ENCODE assay signal across 14 cellular contexts in the genomic region with DNA sequence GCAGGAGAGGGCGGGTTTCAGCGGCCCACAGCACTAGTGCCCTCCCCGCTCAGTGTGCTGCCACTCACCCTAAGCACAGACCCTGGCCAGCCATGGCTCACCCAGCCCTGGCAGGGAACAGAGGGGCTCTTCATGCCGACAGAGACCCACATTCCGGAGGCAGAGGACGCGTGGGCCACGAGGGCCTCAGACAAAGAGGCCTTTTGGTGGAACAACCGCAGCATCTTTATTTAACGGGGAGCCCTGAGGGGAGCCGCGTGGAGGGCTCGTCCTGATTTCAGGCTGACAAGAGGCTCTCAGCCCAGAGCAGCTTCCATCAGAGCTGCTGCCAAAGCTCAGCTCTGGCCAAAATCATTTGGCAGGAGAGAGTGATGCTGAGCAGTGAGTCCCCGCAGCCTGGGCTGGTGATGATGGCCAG.
A peak's percentile ranks its signal among the peaks of the same experiment; 100 is the strongest.
DNase-seq lines count a peak whose midpoint lies in the region; ATAC-seq and TF ChIP-seq lines count a peak whose summit lies in the region.
"Had no signal": no experiment of that assay in that cellular context is flagged by ENCODE, and none has a peak within 500 bp of the region (broad histone marks: within the 10 kb centered on the region; RNA-seq: fewer than 3 reads in every experiment).

No MANE protein-coding gene starts in this region.

- H3K27me3 ChIP-seq in AG04450 (ENCODE audit: control insufficient read depth, insufficient read depth, low read length) = no peaks in the 10 kb centered on the region
- no peaks in the 10 kb centered on the region for H3K27me3 ChIP-seq in heart right ventricle

- no peak overlapping the region for H3K27ac Mint-ChIP-seq in stimulated activated memory B cell treated with anti-CD40 and anti-IgM and Interleukin-4, amounts not matched to agents 10 μg/mL and 1 μg/mL and 100 μg/mL, for 72 hours
- H3K27ac Mint-ChIP-seq in activated T-helper 17 cell treated with anti-CD3 and anti-CD28 coated beads, Interleukin-2, amount 50 U/mL, for 72 hours = no peak overlapping the region
- H3K27ac Mint-ChIP-seq: activated B cell treated with CpG ODN at 0.5 μM for 24 hours; activated T-helper 2 cell treated with anti-CD3 and anti-CD28 coated beads, Interferon-gamma antibody, Interleukin-2, Interleukin-4, amounts not matched to agents 10 μg/mL and 5 μg/mL and 100 μg/mL, durations not matched to agents 14 hours and 24 hours and 36 hours had no signal

- H3K36me3 ChIP-seq in heart right ventricle = peaks cover 0 to 20% (median 7%) of the 10 kb centered on the region in 9 donors

- no peaks in the 10 kb centered on the region for H3K9me3 ChIP-seq in AG04450 (ENCODE audit: control insufficient read depth, insufficient read depth, low read length)
- H3K9me3 ChIP-seq in heart right ventricle = no peaks in the 10 kb centered on the region

- H3K4me3 ChIP-seq in AG04450 (ENCODE audit: low read depth, low read length) (no peak overlapping the region), heart right ventricle (no peak overlapping the region)

- peaks cover 0 to 27% (median 13%) of the 10 kb centered on the region in 9 donors for H3K4me1 ChIP-seq in heart right ventricle

- POLR2A ChIA-PET in AG04450 (lab: Yijun Ruan, JAX) = no interaction called here

- intact Hi-C loops in heart right ventricle (cut with DNase I) = loop anchor here in 1 of 10 donors (5.0 kb wide), 1 partner anchor 55 kb away; no protein-coding TSS in a partner anchor

- peaks cover 10% of the 10 kb centered on the region for H3K27me3 Mint-ChIP-seq in stimulated activated memory B cell treated with anti-CD40 and anti-IgM and Interleukin-4, amounts not matched to agents 10 μg/mL and 1 μg/mL and 100 μg/mL, for 72 hours
- no peaks in the 10 kb centered on the region for H3K27me3 Mint-ChIP-seq in activated T-helper 17 cell treated with anti-CD3 and anti-CD28 coated beads, Interleukin-2, amount 50 U/mL, for 72 hours

- peak; percentile 83 to 94 (median 88) for ATAC-seq in heart right ventricle
- no peak for ATAC-seq in stimulated activated memory B cell treated with anti-CD40 and anti-IgM and Interleukin-4, amounts not matched to agents 10 μg/mL and 1 μg/mL and 100 μg/mL, for 72 hours
- ATAC-seq in activated T-helper 17 cell treated with anti-CD3 and anti-CD28 coated beads, Interleukin-2, amount 50 U/mL, for 72 hours (replicated peaks) = no peak

- no peaks in the 10 kb centered on the region for H3K9me3 Mint-ChIP-seq in stimulated activated memory B cell treated with anti-CD40 and anti-IgM and Interleukin-4, amounts not matched to agents 10 μg/mL and 1 μg/mL and 100 μg/mL, for 72 hours
- H3K9me3 Mint-ChIP-seq in activated T-helper 17 cell treated with anti-CD3 and anti-CD28 coated beads, Interleukin-2, amount 50 U/mL, for 72 hours = no peaks in the 10 kb centered on the region
- H3K9me3 Mint-ChIP-seq: activated B cell treated with CpG ODN at 0.5 μM for 24 hours; activated T-helper 2 cell treated with anti-CD3 and anti-CD28 coated beads, Interferon-gamma antibody, Interleukin-2, Interleukin-4, amounts not matched to agents 10 μg/mL and 5 μg/mL and 100 μg/mL, durations not matched to agents 14 hours and 24 hours and 36 hours had no signal

- TF ChIP-seq CTCF in AG04450 (IDR thresholded peaks at IDR 0.05; ENCODE audit: low read depth, low read length) (no peak), heart right ventricle (IDR thresholded peaks at IDR 0.05) (no peak)

- no peaks in the 10 kb centered on the region for H3K36me3 Mint-ChIP-seq in stimulated activated memory B cell treated with anti-CD40 and anti-IgM and Interleukin-4, amounts not matched to agents 10 μg/mL and 1 μg/mL and 100 μg/mL, for 72 hours
- H3K36me3 Mint-ChIP-seq in activated T-helper 17 cell treated with anti-CD3 and anti-CD28 coated beads, Interleukin-2, amount 50 U/mL, for 72 hours (ENCODE audit: low read depth) = no peaks in the 10 kb centered on the region

- no peak overlapping the region for H3K4me3 Mint-ChIP-seq in stimulated activated memory B cell treated with anti-CD40 and anti-IgM and Interleukin-4, amounts not matched to agents 10 μg/mL and 1 μg/mL and 100 μg/mL, for 72 hours
- H3K4me3 Mint-ChIP-seq in activated T-helper 17 cell treated with anti-CD3 and anti-CD28 coated beads, Interleukin-2, amount 50 U/mL, for 72 hours = no peak overlapping the region
- H3K4me3 Mint-ChIP-seq: activated B cell treated with CpG ODN at 0.5 μM for 24 hours had no signal

- H3K27ac ChIP-seq in AG04450 (ENCODE audit: low read depth, low read length) (peak overlapping the region; percentile 11), heart right ventricle (peak overlapping the region in 6 of 10 donors; percentile 10 to 73 (median 47))

- H3K4me1 Mint-ChIP-seq in stimulated activated memory B cell treated with anti-CD40 and anti-IgM and Interleukin-4, amounts not matched to agents 10 μg/mL and 1 μg/mL and 100 μg/mL, for 72 hours = no peaks in the 10 kb centered on the region
- H3K4me1 Mint-ChIP-seq in activated T-helper 17 cell treated with anti-CD3 and anti-CD28 coated beads, Interleukin-2, amount 50 U/mL, for 72 hours = peaks cover 4% of the 10 kb centered on the region
- H3K4me1 Mint-ChIP-seq: activated B cell treated with CpG ODN at 0.5 μM for 24 hours had no signal

- DNase-seq in AG04450 (ENCODE audit: low read depth, low spot score) = no peak
- peak in 56 of 58 donors; percentile 17 to 90 (median 62) for DNase-seq in anterior cingulate cortex (lab: John Stamatoyannopoulos, UW)
- peak; percentile 42 to 56 for DNase-seq in heart right ventricle
- DNase-seq in nucleus accumbens (lab: John Stamatoyannopoulos, UW) = peak in 52 of 56 donors; percentile 14 to 85 (median 66)
- DNase-seq in mucosa of gallbladder (ENCODE audit: low spot score) = no peak
- DNase-seq in NCI-H226 = no peak
- DNase-seq: activated B cell treated with CpG ODN at 0.5 μM for 24 hours; activated CD8-positive, alpha-beta memory T cell treated with anti-CD3 and anti-CD28 coated beads for 24 hours; effector CD4-positive, alpha-beta T cell; NCI-H1694 treated with DMSO at 0.1 percent for 48 hours; NCI-H526 had no signal

- CTCF ChIA-PET in AG04450 (lab: Charles Lee) = interaction anchor here (1.5 kb wide), 1 partner anchor 157 kb away, joined by 5 read pairs; no protein-coding TSS in a partner anchor

- WGBS in heart right ventricle, 2 donors = 39 to 52% methylated on average over 14 of the region's 14 CpGs

Comparison
In these comparisons a context has a peak if more than half of its experiments do, and no peak if none do; other contexts are left out.
1. DNase-seq: peak in anterior cingulate cortex (56 of 58), heart right ventricle (2 of 2) and nucleus accumbens (52 of 56); none in AG04450 (single experiment), mucosa of gallbladder (single experiment) and NCI-H226 (single experiment).
2. ATAC-seq: peak in heart right ventricle (8 of 8); none in stimulated activated memory B cell treated with anti-CD40 and anti-IgM and Interleukin-4, amounts not matched to agents 10 μg/mL and 1 μg/mL and 100 μg/mL, for 72 hours (single experiment) and activated T-helper 17 cell treated with anti-CD3 and anti-CD28 coated beads, Interleukin-2, amount 50 U/mL, for 72 hours (single experiment).